4 cellular contexts compared by ENCODE assay signal in the genomic region with DNA sequence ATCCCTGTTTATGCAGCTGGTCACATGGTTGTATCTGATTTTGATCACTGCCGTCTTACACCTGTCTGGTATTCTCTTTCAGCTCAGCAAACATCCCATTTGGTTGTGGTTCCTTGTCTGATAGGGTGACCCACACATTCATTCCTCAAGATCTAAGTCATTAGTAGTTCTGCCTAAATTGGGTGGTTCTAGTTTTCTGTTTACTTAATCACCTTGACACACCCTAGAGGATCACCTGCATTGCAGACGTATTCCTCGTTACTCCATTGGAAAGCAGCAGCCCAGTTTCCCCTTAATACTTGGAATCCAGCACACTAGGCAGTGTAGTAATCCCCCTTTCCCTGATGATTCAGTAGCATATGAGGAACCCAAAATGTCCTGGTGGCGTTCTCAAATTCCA. TPM values are rescaled to one million over a fixed set of nuclear protein-coding genes. Genes with fewer than 3 reads are reported as not detected.
"Had no signal": no experiment of that assay in that cellular context is flagged by ENCODE, and none has a peak within 500 bp of the region (broad histone marks: within the 10 kb centered on the region; RNA-seq: fewer than 3 reads in every experiment).

No MANE protein-coding gene starts in this region.

RNA-seq across cellular contexts. Expression of gene PTPN20, which starts 41.3 kb away (rescaled TPM):
- total RNA-seq: H4, H7, HFFc6, IMR-90 had no signal
